In the genomic region with DNA sequence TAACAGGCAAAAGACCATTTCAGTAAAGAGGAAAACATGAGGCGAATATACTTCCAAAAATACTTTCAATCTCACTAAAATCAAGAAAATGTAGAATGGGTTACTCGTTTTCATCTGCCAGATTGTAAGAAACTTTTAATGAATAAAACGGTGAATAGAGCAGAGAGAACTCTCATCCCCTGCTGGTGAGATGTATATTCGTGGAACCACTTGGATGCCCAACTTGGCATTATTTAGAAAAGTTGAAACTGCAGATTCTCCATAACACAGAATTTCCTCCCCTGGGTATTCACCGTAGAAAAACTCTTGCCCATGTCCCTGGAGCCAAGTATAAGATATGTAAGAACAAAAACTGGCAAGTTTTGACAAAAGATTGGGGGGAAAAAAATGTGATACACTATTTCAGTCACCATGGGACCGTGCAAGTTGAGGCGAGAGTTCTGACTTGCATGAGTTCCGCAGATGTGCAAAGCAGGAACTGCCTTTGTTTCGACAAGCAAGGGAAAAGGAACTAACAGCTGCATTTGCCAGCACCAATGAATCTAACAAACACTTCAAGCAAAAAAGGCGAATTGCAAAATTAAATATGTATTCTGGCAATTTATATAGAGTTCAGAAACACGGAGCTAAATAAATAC, we compare ENCODE assay signal across 14 cellular contexts. TPM values are rescaled to one million over a fixed set of nuclear protein-coding genes. Genes with fewer than 3 reads are reported as not detected.
DNase-seq lines count a peak whose midpoint lies in the region; ATAC-seq and TF ChIP-seq lines count a peak whose summit lies in the region.
"Had no signal": no experiment of that assay in that cellular context is flagged by ENCODE, and none has a peak within 500 bp of the region (broad histone marks: within the 10 kb centered on the region; RNA-seq: fewer than 3 reads in every experiment).

No MANE protein-coding gene starts in this region.

- peak overlapping the region; percentile 23 for H3K27ac ChIP-seq in epithelial cell of prostate
- no peak overlapping the region for H3K27ac ChIP-seq in transverse colon
- H3K27ac ChIP-seq: C4-2B, left ventricle myocardium inferior had no signal

- no peaks in the 10 kb centered on the region for H3K9me3 ChIP-seq in transverse colon
- H3K9me3 ChIP-seq: left ventricle myocardium inferior had no signal

- no peak for TF ChIP-seq POLR2A in transverse colon (IDR thresholded peaks at IDR 0.05)

- peaks cover 0 to 23% (median 8%) of the 10 kb centered on the region in 4 donors for H3K36me3 ChIP-seq in transverse colon

- WGBS in transverse colon (ENCODE audit: low coverage in 1 of 2), 2 donors = 74 to 78% methylated on average over 10 to 11 of the region's 11 CpGs

- TF ChIP-seq CTCF in GM12872 (IDR thresholded peaks at IDR 0.05; ENCODE audit: insufficient read depth, low read depth, low read length) (0 out of 3 replicates have a peak, but pooled peaks have one; percentile 10), transverse colon (IDR thresholded peaks at IDR 0.05) (no peak)

- intact Hi-C loops in transverse colon (cut with DNase I; ENCODE audit: low total_unique reads) = no loop called here

- H3K4me1 ChIP-seq in transverse colon = no peaks in the 10 kb centered on the region
- H3K4me1 ChIP-seq: left ventricle myocardium inferior had no signal

- DNase-seq in epithelial cell of prostate (ENCODE audit: low read depth, low spot score) = peak; percentile 27
- no peak for DNase-seq in Ammon's horn (ENCODE audit: low spot score)
- no peak for DNase-seq in HK-2 (ENCODE audit: unreplicated experiment)
- DNase-seq in NCI-H2171 treated with DMSO at 0.1 percent for 48 hours (lab: John Stamatoyannopoulos, UW) = no peak
- no peak for DNase-seq in transverse colon
- DNase-seq: cortex of kidney, KBM-7, left ventricle myocardium inferior, NCI-H2081, T1000 had no signal

- H3K27me3 ChIP-seq in transverse colon = no peaks in the 10 kb centered on the region

- TF ChIP-seq EP300 in transverse colon (IDR thresholded peaks at IDR 0.05; ENCODE audit: low read depth) = no peak

- H3K4me3 ChIP-seq in transverse colon = no peak overlapping the region
- H3K4me3 ChIP-seq: left ventricle myocardium inferior had no signal

- in situ Hi-C loops in transverse colon (cut with MboI; ENCODE audit: low pct_ligation_motif_present in 1 of 4, low pct_unique_long_range_greater_than_20kb in 1 of 4, low sequenced_read_pairs in 3 of 4) = no loop called here

- ATAC-seq in GM21423 (IDR thresholded peaks at IDR 0.05; ENCODE audit: unreplicated experiment) (peak; percentile 49), HG03159 (IDR thresholded peaks at IDR 0.05; ENCODE audit: unreplicated experiment) (peak; percentile 74)

RNA-seq across cellular contexts. Expression of gene TIMM21, which starts 14.8 kb away (rescaled TPM):
- total RNA-seq in transverse colon = 10 to 100 TPM; 10.5 to 38.1 (median 22.0) TPM

RNA-seq across cellular contexts. Expression of gene FBXO15, which starts 15.5 kb away (rescaled TPM):
- total RNA-seq in transverse colon = under 1 TPM in 2 of 4 donors, not detected in 2; 0.14 to 0.64 TPM
- total RNA-seq: left ventricle myocardium inferior had no signal
